17 cellular contexts compared by ENCODE assay signal in the genomic region with DNA sequence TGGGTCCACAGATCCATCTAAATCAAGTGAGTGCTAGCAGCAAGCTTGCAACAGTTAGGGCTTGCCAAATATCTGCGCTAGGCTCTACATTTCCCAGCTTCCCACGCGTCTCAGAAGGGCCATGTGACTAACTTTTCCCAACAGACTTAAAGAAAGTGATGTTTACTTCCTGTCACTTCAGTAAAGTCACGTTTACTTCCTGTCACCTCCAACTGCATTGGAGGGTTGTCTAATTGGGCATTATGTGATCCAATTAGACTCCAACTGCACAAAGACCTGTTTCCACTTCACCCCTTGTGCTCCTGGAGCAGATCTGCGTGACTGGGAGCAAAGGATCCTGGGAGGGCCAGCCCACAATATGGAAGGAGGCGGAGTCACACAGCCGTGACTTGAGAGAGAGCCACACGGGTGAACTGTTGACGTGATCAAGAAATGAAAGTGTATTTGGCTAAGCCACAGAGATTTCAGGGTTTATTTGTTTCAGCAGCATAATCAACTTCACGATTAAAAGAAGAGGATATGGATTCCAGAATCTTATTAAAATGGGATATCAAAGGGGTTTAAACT.
DNase-seq lines count a peak whose midpoint lies in the region; ATAC-seq and TF ChIP-seq lines count a peak whose summit lies in the region.
"Had no signal": no experiment of that assay in that cellular context is flagged by ENCODE, and none has a peak within 500 bp of the region (broad histone marks: within the 10 kb centered on the region; RNA-seq: fewer than 3 reads in every experiment).

No MANE protein-coding gene starts in this region.

- peak overlapping the region; percentile 64 for H2AFZ ChIP-seq in MM.1S (ENCODE audit: low read length)
- peak overlapping the region; percentile 43; the same call in 1 of the 2 replicates for H2AFZ ChIP-seq in PC-9
- no peak overlapping the region for H2AFZ ChIP-seq in trophoblast cell (ENCODE audit: insufficient read depth, low read length, poor library complexity)
- H2AFZ ChIP-seq: GM23338 had no signal

- no peak overlapping the region for H4K91ac ChIP-seq in trophoblast cell (ENCODE audit: low read depth, low read length)

- TF ChIP-seq CTCF in HEK293 (tag by site-specific recombination; IDR thresholded peaks at IDR 0.05) = no peak
- TF ChIP-seq CTCF in MM.1S (IDR thresholded peaks at IDR 0.05; ENCODE audit: low read length) = no peak
- TF ChIP-seq CTCF in PC-9 (conservative IDR thresholded peaks at IDR 0.05) = no peak
- TF ChIP-seq CTCF in psoas muscle (IDR thresholded peaks at IDR 0.05) = no peak

- no peak overlapping the region for H3K18ac ChIP-seq in trophoblast cell (ENCODE audit: low read length)

- H3K4ac ChIP-seq in trophoblast cell (ENCODE audit: low read depth, low read length) = no peak overlapping the region

- no peak overlapping the region for H3K23ac ChIP-seq in trophoblast cell (ENCODE audit: low read length)

- no peak overlapping the region for H3K14ac ChIP-seq in trophoblast cell (ENCODE audit: low read length)

- H3F3A ChIP-seq in MM.1S (ENCODE audit: insufficient read depth, low read length) (no peaks in the 10 kb centered on the region), PC-9 (ENCODE audit: insufficient read depth, low read depth) (no peaks in the 10 kb centered on the region)

- H3K79me2 ChIP-seq in MM.1S (ENCODE audit: low read length) (no peaks in the 10 kb centered on the region), PC-9 (ENCODE audit: low read depth) (no peaks in the 10 kb centered on the region), trophoblast cell (ENCODE audit: control insufficient read depth, insufficient read depth, low read length, poor library complexity) (no peaks in the 10 kb centered on the region)

- POLR2A ChIA-PET in HEK293 (lab: Yijun Ruan, JAX) = no interaction called here
- POLR2A ChIA-PET in PC-9 (lab: Charles Lee; ENCODE audit: unreplicated experiment) = no interaction called here

- H3K9me3 ChIP-seq in HEK293 (ENCODE audit: control insufficient read depth, insufficient read depth, low read depth, low read length) (no peaks in the 10 kb centered on the region), MM.1S (replicated peaks; ENCODE audit: insufficient read depth, low read length) (no peaks in the 10 kb centered on the region), PC-9 (ENCODE audit: insufficient read depth, low read depth) (no peaks in the 10 kb centered on the region), trophoblast cell (ENCODE audit: insufficient read depth, low read depth, low read length) (peaks cover 2% of the 10 kb centered on the region), psoas muscle (no peaks in the 10 kb centered on the region)
- H3K9me3 ChIP-seq: BE2C, SJSA1 had no signal

- peak overlapping the region; percentile 50 for H2AK5ac ChIP-seq in trophoblast cell (ENCODE audit: low read length)

- no peak for ATAC-seq in psoas muscle
- ATAC-seq: GM23338, HepG2 had no signal

- no peak overlapping the region for H2BK120ac ChIP-seq in trophoblast cell (ENCODE audit: insufficient read depth, low read length, poor library complexity)

- CTCF ChIA-PET in HEK293 (lab: Yijun Ruan, JAX) = no interaction called here
- CTCF ChIA-PET in PC-9 (lab: Charles Lee) = no interaction called here

- no peak for DNase-seq in MM.1S
- no peak for DNase-seq in PC-9
- no peak for DNase-seq in trophoblast cell
- no peak for DNase-seq in superior temporal gyrus (ENCODE audit: extremely low spot score)
- no peak for DNase-seq in psoas muscle
- DNase-seq in NCI-H446 treated with DMSO at 0.1 percent for 48 hours (lab: John Stamatoyannopoulos, UW) = no peak
- no peak for DNase-seq in NCI-H2171 (lab: John Stamatoyannopoulos, UW)
- DNase-seq: BE2C; CD4-positive, alpha-beta T cell; DMS79 treated with DMSO at 0.1 percent for 48 hours; NCI-H187; NCI-H2171 treated with DMSO at 0.1 percent for 48 hours; NCI-H510A had no signal

- H2BK12ac ChIP-seq in trophoblast cell (ENCODE audit: low read length) = peak overlapping the region; percentile 58

- H4K20me1 ChIP-seq in MM.1S (ENCODE audit: insufficient read depth, low read length) (no peaks in the 10 kb centered on the region), PC-9 (ENCODE audit: insufficient read depth) (no peaks in the 10 kb centered on the region)

- H3K79me1 ChIP-seq in trophoblast cell (ENCODE audit: low read length) = peaks cover 2% of the 10 kb centered on the region

- H3K4me1 ChIP-seq in HEK293 (ENCODE audit: control insufficient read depth, insufficient read depth, low read length) (no peaks in the 10 kb centered on the region), MM.1S (ENCODE audit: low read length) (no peaks in the 10 kb centered on the region), PC-9 (replicated peaks; ENCODE audit: insufficient read depth) (no peaks in the 10 kb centered on the region), trophoblast cell (ENCODE audit: control insufficient read depth in 1 of 2, insufficient read depth in 2 of 2, low read length in 2 of 2) (peaks cover 3% of the 10 kb centered on the region in 2 experiments), psoas muscle (no peaks in the 10 kb centered on the region)
- H3K4me1 ChIP-seq: BE2C, SJSA1 had no signal

- intact Hi-C loops in PC-9 (cut with micrococcal nuclease; ENCODE audit: unreplicated experiment) = no loop called here
- intact Hi-C loops in psoas muscle (cut with DNase I) = no loop called here

- H3K27me3 ChIP-seq in MM.1S (replicated peaks; ENCODE audit: insufficient read depth, low read length) = no peaks in the 10 kb centered on the region
- no peaks in the 10 kb centered on the region for H3K27me3 ChIP-seq in PC-9 (ENCODE audit: insufficient read depth, low read depth)
- H3K27me3 ChIP-seq in trophoblast cell (ENCODE audit: insufficient read depth, low read length) = no peaks in the 10 kb centered on the region
- H3K27me3 ChIP-seq in psoas muscle (ENCODE audit: insufficient read depth in 3 of 3, low read length in 2 of 3) = no peaks in the 10 kb centered on the region
- H3K27me3 ChIP-seq: BE2C, SJSA1 had no signal

- no peak overlapping the region for H2BK5ac ChIP-seq in trophoblast cell (ENCODE audit: low read depth, low read length, poor library complexity)

- no peaks in the 10 kb centered on the region for H3K36me3 ChIP-seq in HEK293 (ENCODE audit: control insufficient read depth in 2 of 2, insufficient read depth in 1 of 2, low read length in 2 of 2)
- no peaks in the 10 kb centered on the region for H3K36me3 ChIP-seq in MM.1S (replicated peaks; ENCODE audit: insufficient read depth, low read length)
- no peaks in the 10 kb centered on the region for H3K36me3 ChIP-seq in PC-9 (ENCODE audit: low read depth)
- H3K36me3 ChIP-seq in trophoblast cell (ENCODE audit: control insufficient read depth in 1 of 2, insufficient read depth in 2 of 2, low read length in 2 of 2) = no peaks in the 10 kb centered on the region
- no peaks in the 10 kb centered on the region for H3K36me3 ChIP-seq in psoas muscle (ENCODE audit: insufficient read depth in 1 of 2, low read depth in 1 of 2)
- H3K36me3 ChIP-seq: BE2C, SJSA1 had no signal

- H3K4me2 ChIP-seq in MM.1S (ENCODE audit: low read depth, low read length) (peak overlapping the region; percentile 3; the same call in 1 of the 2 replicates), PC-9 (no peak overlapping the region), trophoblast cell (ENCODE audit: low read length) (no peak overlapping the region)
- H3K4me2 ChIP-seq: GM23338 had no signal

- H3K27ac ChIP-seq in HEK293 (ENCODE audit: extremely low read depth, low read depth, low read length) (no peak overlapping the region), MM.1S (ENCODE audit: low read length) (no peak overlapping the region), PC-9 (no peak overlapping the region), trophoblast cell (ENCODE audit: low read depth, low read length) (no peak overlapping the region), psoas muscle (no peak overlapping the region)
- H3K27ac ChIP-seq: SJSA1 had no signal

- H4K12ac ChIP-seq in trophoblast cell (ENCODE audit: low read depth, low read length) = no peak overlapping the region

- H3K9me2 ChIP-seq in MM.1S (replicated peaks; ENCODE audit: insufficient read depth, low read length) = no peaks in the 10 kb centered on the region
- no peaks in the 10 kb centered on the region for H3K9me2 ChIP-seq in PC-9 (ENCODE audit: insufficient read depth)

- no TSS peak for BruUV-seq in PC-9 (replicated peaks; lab: Mats Ljungman, UMichigan)

- H3K9ac ChIP-seq in MM.1S (ENCODE audit: low read length) (no peak overlapping the region), trophoblast cell (ENCODE audit: low read length) (no peak overlapping the region)

- no CpG with 5 or more reads among the region's 10 CpGs for WGBS in trophoblast cell (ENCODE audit: extremely low coverage, insufficient coverage, insufficient read length)
- WGBS in psoas muscle, 3 donors = 80 to 84% (median 82%) methylated on average over 10 of the region's 10 CpGs

- H4K8ac ChIP-seq in trophoblast cell (ENCODE audit: low read depth, low read length) = no peak overlapping the region

- H3K4me3 ChIP-seq in HEK293 (ENCODE audit: low read depth, low read length) = no peak overlapping the region
- H3K4me3 ChIP-seq in MM.1S (ENCODE audit: low read length) = peak overlapping the region; percentile 23; the same call in 1 of the 2 replicates
- no peak overlapping the region for H3K4me3 ChIP-seq in PC-9
- H3K4me3 ChIP-seq in trophoblast cell (ENCODE audit: low read depth, low read length) = no peak overlapping the region
- no peak overlapping the region for H3K4me3 ChIP-seq in psoas muscle
- H3K4me3 ChIP-seq: GM23338, SJSA1 had no signal

TF ChIP-seq in HEK293, 187 proteins besides CTCF, POLR2A, EP300 and RAD21 (continues in another document):
- TF ChIP-seq SCRT2 (tag by site-specific recombination; IDR thresholded peaks at IDR 0.05) = peak; percentile 76
- TF ChIP-seq ZNF664 (tag by site-specific recombination; IDR thresholded peaks at IDR 0.05) = no peak
- peak; percentile 47 for TF ChIP-seq SP3 (tag by site-specific recombination; IDR thresholded peaks at IDR 0.05)
